Comparison of ENCODE assay signal across 27 cellular contexts in genomic region chr13:97263160-97263559, GRCh38. TPM values are rescaled to one million over a fixed set of nuclear protein-coding genes. Genes with fewer than 3 reads are reported as not detected.
DNase-seq lines count a peak whose midpoint lies in the region; ATAC-seq and TF ChIP-seq lines count a peak whose summit lies in the region.
"Had no signal": no experiment of that assay in that cellular context is flagged by ENCODE, and none has a peak within 500 bp of the region (broad histone marks: within the 10 kb centered on the region; RNA-seq: fewer than 3 reads in every experiment).

No MANE protein-coding gene starts in this region.

- in situ Hi-C loops in Panc1 (cut with HindIII; ENCODE audit: low pct_unique_long_range_greater_than_20kb, low sequenced_read_pairs): no loop called here

- no peaks in the 10 kb centered on the region for H3K27me3 Mint-ChIP-seq in natural killer cell (ENCODE audit: low read depth in 2 of 2)
- no peaks in the 10 kb centered on the region for H3K27me3 Mint-ChIP-seq in natural killer cell treated with Interleukin-12 subunit alpha and Interleukin-12 subunit beta and Interleukin-15 and Interleukin-18, amount 100 ng/mL, for 72 hours
- H3K27me3 Mint-ChIP-seq in central memory CD8-positive, alpha-beta T cell: no peaks in the 10 kb centered on the region
- no peaks in the 10 kb centered on the region for H3K27me3 Mint-ChIP-seq in stimulated activated naive B cell treated with anti-CD40 and anti-IgM and Interleukin-4, amounts not matched to agents 10 μg/mL and 1 μg/mL and 100 μg/mL, for 72 hours
- H3K27me3 Mint-ChIP-seq: CD4-positive, alpha-beta T cell had no signal

- peaks cover 3% of the 10 kb centered on the region for H3K36me3 ChIP-seq in Panc1 (ENCODE audit: control insufficient read depth, insufficient read depth, low read length)
- H3K36me3 ChIP-seq: HAP-1, Peyer's patch, SJCRH30 had no signal

- BruUV-seq in Panc1 (replicated peaks; lab: Mats Ljungman, UMichigan): no TSS peak

- no peaks in the 10 kb centered on the region for H3K36me3 Mint-ChIP-seq in natural killer cell
- no peaks in the 10 kb centered on the region for H3K36me3 Mint-ChIP-seq in natural killer cell treated with Interleukin-12 subunit alpha and Interleukin-12 subunit beta and Interleukin-15 and Interleukin-18, amount 100 ng/mL, for 72 hours
- peaks cover 14% of the 10 kb centered on the region for H3K36me3 Mint-ChIP-seq in central memory CD8-positive, alpha-beta T cell (ENCODE audit: insufficient read depth)
- peaks cover 6 to 24% of the 10 kb centered on the region in 2 donors for H3K36me3 Mint-ChIP-seq in stimulated activated naive B cell treated with anti-CD40 and anti-IgM and Interleukin-4, amounts not matched to agents 10 μg/mL and 1 μg/mL and 100 μg/mL, for 72 hours

- H3K9me3 Mint-ChIP-seq in natural killer cell: no peaks in the 10 kb centered on the region
- H3K9me3 Mint-ChIP-seq in natural killer cell treated with Interleukin-12 subunit alpha and Interleukin-12 subunit beta and Interleukin-15 and Interleukin-18, amount 100 ng/mL, for 72 hours: no peaks in the 10 kb centered on the region
- no peaks in the 10 kb centered on the region for H3K9me3 Mint-ChIP-seq in central memory CD8-positive, alpha-beta T cell
- no peaks in the 10 kb centered on the region for H3K9me3 Mint-ChIP-seq in stimulated activated naive B cell treated with anti-CD40 and anti-IgM and Interleukin-4, amounts not matched to agents 10 μg/mL and 1 μg/mL and 100 μg/mL, for 72 hours
- H3K9me3 Mint-ChIP-seq: CD4-positive, alpha-beta T cell; GM23338 had no signal

- H3K4me3 ChIP-seq in Panc1 (ENCODE audit: low read depth in 2 of 2, low read length in 2 of 2): no peak overlapping the region
- H3K4me3 ChIP-seq: BLaER1, GM12878, GM23338, HAP-1, Peyer's patch, SJCRH30 had no signal

- H3K4me3 Mint-ChIP-seq in natural killer cell: peak overlapping the region; percentile 2
- H3K4me3 Mint-ChIP-seq in natural killer cell treated with Interleukin-12 subunit alpha and Interleukin-12 subunit beta and Interleukin-15 and Interleukin-18, amount 100 ng/mL, for 72 hours: no peak overlapping the region
- no peak overlapping the region for H3K4me3 Mint-ChIP-seq in central memory CD8-positive, alpha-beta T cell
- no peak overlapping the region for H3K4me3 Mint-ChIP-seq in stimulated activated naive B cell treated with anti-CD40 and anti-IgM and Interleukin-4, amounts not matched to agents 10 μg/mL and 1 μg/mL and 100 μg/mL, for 72 hours
- H3K4me3 Mint-ChIP-seq: CD4-positive, alpha-beta T cell; GM23338 had no signal

- POLR2A ChIA-PET in Panc1 (lab: Charles Lee): interaction anchor here (0.6 kb wide), 1 partner anchor 39 kb away, joined by 3 read pairs; no protein-coding TSS in a partner anchor

- intact Hi-C loops in natural killer cell (cut with micrococcal nuclease) (loop anchor here (5.0 kb wide), 1 partner anchor 36 kb away; no protein-coding TSS in a partner anchor), Panc1 (cut with micrococcal nuclease; ENCODE audit: unreplicated experiment) (loop anchor here (5.0 kb wide), 1 partner anchor 41 kb away; the partner anchor contains the start of gene MBNL2)

- no peak for ATAC-seq in natural killer cell
- no peak for ATAC-seq in natural killer cell treated with Interleukin-12 subunit alpha and Interleukin-12 subunit beta and Interleukin-15 and Interleukin-18, amount 100 ng/mL, for 72 hours
- no peak for ATAC-seq in Panc1
- ATAC-seq in central memory CD8-positive, alpha-beta T cell (replicated peaks; ENCODE audit: extremely low read depth, poor library complexity, severe bottlenecking): no peak
- no peak for ATAC-seq in stimulated activated naive B cell treated with anti-CD40 and anti-IgM and Interleukin-4, amounts not matched to agents 10 μg/mL and 1 μg/mL and 100 μg/mL, for 72 hours (replicated peaks)
- ATAC-seq in HG03354 (IDR thresholded peaks at IDR 0.05; ENCODE audit: poor library complexity, severe bottlenecking, unreplicated experiment): no peak
- no peak for ATAC-seq in GM19467 (IDR thresholded peaks at IDR 0.05; ENCODE audit: unreplicated experiment)
- ATAC-seq: GM12878, GM23338 had no signal

- H3K4me1 ChIP-seq in Panc1 (ENCODE audit: control insufficient read depth, insufficient read depth, low read length): peaks cover 94% of the 10 kb centered on the region

- H3K9me3 ChIP-seq in Panc1 (ENCODE audit: control insufficient read depth, insufficient read depth, low read depth, low read length): no peaks in the 10 kb centered on the region
- H3K9me3 ChIP-seq: BLaER1, HAP-1, Peyer's patch, SJCRH30 had no signal

- DNase-seq in natural killer cell (no peak), Panc1 (ENCODE audit: low read depth, low spot score) (no peak), GM03348 (ENCODE audit: low spot score) (no peak)
- no peak for DNase-seq in natural killer cell treated with Interleukin-12 subunit alpha and Interleukin-12 subunit beta and Interleukin-15 and Interleukin-18, amount 100 ng/mL, for 72 hours (ENCODE audit: low spot score)
- DNase-seq in central memory CD8-positive, alpha-beta T cell (ENCODE audit: low spot score in 2 of 2): no peak
- no peak for DNase-seq in stimulated activated naive B cell treated with anti-CD40 and anti-IgM and Interleukin-4, amounts not matched to agents 10 μg/mL and 1 μg/mL and 100 μg/mL, for 72 hours
- DNase-seq: ACHN; CD4-positive, alpha-beta T cell; COR-L47; DMS 273 treated with DMSO at 0.1 percent for 48 hours; DMS79 treated with DMSO at 0.1 percent for 48 hours; Karpas-422; MV-4-11; NCI-H1105 treated with DMSO at 0.1 percent for 48 hours; NCI-H2081; NCI-H2171; NCI-H345; NCI-H524; NCI-H774; Peyer's patch; SJCRH30 had no signal

- CTCF ChIA-PET in Panc1 (lab: Charles Lee): no interaction called here

- TF ChIP-seq CTCF in natural killer cell (IDR thresholded peaks at IDR 0.05) (no peak), Panc1 (IDR thresholded peaks at IDR 0.05) (no peak)

- H3K27me3 ChIP-seq in Panc1 (ENCODE audit: control insufficient read depth, insufficient read depth, low read length): no peaks in the 10 kb centered on the region
- H3K27me3 ChIP-seq: BLaER1, Peyer's patch, SJCRH30 had no signal

- H3K27ac Mint-ChIP-seq in natural killer cell: peak overlapping the region in 1 of 2 donors; percentile 59
- peak overlapping the region in 1 of 2 donors; percentile 54 for H3K27ac Mint-ChIP-seq in natural killer cell treated with Interleukin-12 subunit alpha and Interleukin-12 subunit beta and Interleukin-15 and Interleukin-18, amount 100 ng/mL, for 72 hours
- peak overlapping the region; percentile 46 for H3K27ac Mint-ChIP-seq in central memory CD8-positive, alpha-beta T cell (ENCODE audit: low read depth)
- peak overlapping the region; percentile 71 for H3K27ac Mint-ChIP-seq in stimulated activated naive B cell treated with anti-CD40 and anti-IgM and Interleukin-4, amounts not matched to agents 10 μg/mL and 1 μg/mL and 100 μg/mL, for 72 hours
- H3K27ac Mint-ChIP-seq: GM23338 had no signal

- peaks cover 50 to 52% of the 10 kb centered on the region in 2 donors for H3K4me1 Mint-ChIP-seq in natural killer cell
- H3K4me1 Mint-ChIP-seq in natural killer cell treated with Interleukin-12 subunit alpha and Interleukin-12 subunit beta and Interleukin-15 and Interleukin-18, amount 100 ng/mL, for 72 hours (ENCODE audit: low read depth in 2 of 2): peaks cover 37 to 41% of the 10 kb centered on the region in 2 donors
- peaks cover 61% of the 10 kb centered on the region for H3K4me1 Mint-ChIP-seq in central memory CD8-positive, alpha-beta T cell
- H3K4me1 Mint-ChIP-seq in stimulated activated naive B cell treated with anti-CD40 and anti-IgM and Interleukin-4, amounts not matched to agents 10 μg/mL and 1 μg/mL and 100 μg/mL, for 72 hours: peaks cover 41 to 51% of the 10 kb centered on the region in 2 donors

- H3K27ac ChIP-seq in Panc1 (ENCODE audit: low read length): peak overlapping the region; percentile 100
- H3K27ac ChIP-seq: BLaER1, Peyer's patch, SJCRH30 had no signal

RNA-seq across cellular contexts. Expression of gene MBNL2, which starts 41.0 kb away (rescaled TPM):
- 10 to 100 TPM; 30.9 to 38.3 (median 33.1) TPM for total RNA-seq in natural killer cell
- total RNA-seq in natural killer cell treated with Interleukin-12 subunit alpha and Interleukin-12 subunit beta and Interleukin-15 and Interleukin-18, amount 100 ng/mL, for 72 hours: 10 to 100 TPM; 13.0 to 15.6 TPM
- total RNA-seq in Panc1 (2021; ENCODE audit: unreplicated experiment): 103 TPM
- 42.3 TPM for polyA plus RNA-seq in Panc1 (2012; ENCODE audit: insufficient read length)
